ENCODE assay signal across 8 cellular contexts in the genomic region with DNA sequence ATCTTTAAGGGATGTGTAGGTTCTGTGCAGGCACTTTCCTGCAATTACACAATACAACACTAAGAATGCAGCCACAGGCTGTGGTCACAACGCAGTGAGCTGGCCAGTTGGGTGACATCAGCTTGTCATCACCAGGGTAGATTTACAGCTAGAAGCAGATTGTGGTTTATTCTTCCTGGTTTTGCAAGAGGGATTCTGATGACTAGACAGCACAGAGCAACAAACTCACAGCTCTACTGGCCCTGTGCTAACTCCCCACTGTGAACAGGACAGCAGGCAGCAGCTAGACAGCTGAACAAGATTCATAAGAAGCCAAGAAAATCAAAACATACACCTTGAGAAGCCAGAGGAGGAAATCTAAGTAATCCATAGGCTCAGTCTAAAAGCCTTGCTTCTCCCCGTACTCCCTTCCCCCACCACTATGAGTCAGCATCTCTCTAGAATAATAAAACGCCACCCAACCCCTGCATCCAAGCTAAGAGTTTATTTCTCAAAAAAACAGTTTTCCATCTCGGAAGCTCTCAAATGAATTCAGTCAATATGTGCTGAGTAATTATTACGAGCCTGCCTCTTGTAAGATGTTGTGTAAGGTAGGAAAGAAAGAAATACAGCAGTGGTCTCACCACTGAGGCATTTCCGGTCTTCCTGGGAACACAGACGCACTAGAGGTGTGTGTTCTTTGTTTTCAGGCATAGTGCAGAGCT.
A peak's percentile ranks its signal among the peaks of the same experiment; 100 is the strongest.
DNase-seq lines count a peak whose midpoint lies in the region; ATAC-seq, FAIRE-seq and TF ChIP-seq lines count a peak whose summit lies in the region.

No MANE protein-coding gene starts in this region.

- H3K4me1 Mint-ChIP-seq in CD14-positive monocyte, result peaks cover 47% of the 10 kb centered on the region

- intact Hi-C loops in CD14-positive monocyte (cut with micrococcal nuclease), result loop anchor here (10.0 kb wide), 3 partner anchors 488 to 1868 kb away; a partner anchor contains a TSS

- peak overlapping the region; percentile 99 to 100 (median 99) for H3K27ac Mint-ChIP-seq in CD14-positive monocyte

- H3K27me3 ChIP-seq in muscle layer of colon (ENCODE audit: control insufficient read depth in 1 of 2, insufficient read depth in 2 of 2, low read length in 2 of 2), result no peaks in the 10 kb centered on the region

- H3K9ac ChIP-seq in muscle layer of colon (ENCODE audit: low read length), result no peak overlapping the region

- TF ChIP-seq CTCF in CD14-positive monocyte (IDR thresholded peaks at IDR 0.05), result no peak

- peak overlapping the region in 1 of 2 donors; percentile 13 for H3K4me3 ChIP-seq in muscle layer of colon (ENCODE audit: low read depth in 1 of 2, low read length in 2 of 2)

- DNase-seq in CD14-positive monocyte (ENCODE audit: low spot score) (peak; percentile 92), GM19238 (ENCODE audit: insufficient read length, low spot score) (peak; percentile 15), HS-27A (ENCODE audit: low read depth) (peak; percentile 83), T1000 (lab: John Stamatoyannopoulos, UW) (peak; percentile 84), urothelium cell line (ENCODE audit: low spot score) (peak; percentile 85)
- DNase-seq in activated CD4-positive, CD25-positive, alpha-beta regulatory T cell treated with anti-CD3 and anti-CD28 coated beads, Interleukin-2, amount 50 U/mL, for 72 hours, result no peak

- H3K36me3 ChIP-seq in muscle layer of colon (ENCODE audit: insufficient read depth, low read length), result no peaks in the 10 kb centered on the region

- no peaks in the 10 kb centered on the region for H3K9me3 ChIP-seq in muscle layer of colon (ENCODE audit: low read length)

- FAIRE-seq in urothelium cell line (lab: Jason Lieb, UNC), result peak; percentile 97

- peak overlapping the region; percentile 17 for H3K27ac ChIP-seq in muscle layer of colon (ENCODE audit: low read depth, low read length)

- peaks cover 16% of the 10 kb centered on the region for H3K4me1 ChIP-seq in muscle layer of colon (ENCODE audit: insufficient read depth, low read length)

- peak overlapping the region; percentile 62 to 88 for H3K4me3 Mint-ChIP-seq in CD14-positive monocyte

- H3K36me3 Mint-ChIP-seq in CD14-positive monocyte, result peaks cover 3 to 5% of the 10 kb centered on the region in 2 donors

- peaks cover 0 to 6% (median 0%) of the 10 kb centered on the region in 3 donors for H3K27me3 Mint-ChIP-seq in CD14-positive monocyte (ENCODE audit: low read depth in 3 of 3)

- ATAC-seq in esophagus mucosa, result peak; percentile 91

- peaks cover 0 to 5% (median 0%) of the 10 kb centered on the region in 7 donors for H3K9me3 Mint-ChIP-seq in CD14-positive monocyte
